1 cellular context compared by ENCODE assay signal in the genomic region with DNA sequence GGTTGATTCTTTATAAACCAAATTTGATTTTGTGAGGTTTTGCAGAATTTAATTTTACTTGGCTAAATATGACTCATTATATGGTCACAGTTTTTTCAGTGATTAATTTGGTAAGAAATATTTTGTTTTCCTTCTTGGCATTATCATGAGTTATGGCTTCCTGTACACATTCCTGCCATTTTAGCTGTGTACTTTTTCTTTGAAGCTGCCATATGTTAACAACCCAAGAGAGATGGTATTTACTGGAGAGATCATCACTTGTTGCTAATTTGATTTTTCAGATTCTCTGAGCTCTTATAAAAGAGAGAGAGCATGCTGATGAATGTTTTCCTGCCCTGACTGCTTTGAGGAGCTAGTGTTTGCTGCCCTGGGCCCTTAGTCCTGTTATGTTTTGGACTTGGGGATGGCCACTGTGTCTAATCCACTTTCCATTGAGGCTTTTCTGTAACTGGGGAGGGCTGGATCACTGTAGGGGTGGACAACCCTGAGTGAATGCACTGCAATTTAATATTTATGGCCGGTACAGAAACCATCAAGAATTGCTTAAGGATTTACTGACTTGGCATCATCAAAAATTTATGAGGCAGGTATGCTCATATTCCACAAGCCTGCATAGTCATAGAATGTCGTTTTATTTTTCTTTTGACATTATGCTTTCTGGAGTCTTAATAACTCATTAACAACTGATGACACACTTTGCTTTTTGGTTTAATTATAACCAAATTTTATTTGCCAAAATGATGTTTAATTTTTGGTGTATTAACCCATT.
TF ChIP-seq lines count a peak whose summit lies in the region.

No MANE protein-coding gene starts in this region.

TF ChIP-seq in A549, 52 proteins besides CTCF, POLR2A, EP300 and RAD21 (continued from another document):
- TF ChIP-seq, protein P1, sequence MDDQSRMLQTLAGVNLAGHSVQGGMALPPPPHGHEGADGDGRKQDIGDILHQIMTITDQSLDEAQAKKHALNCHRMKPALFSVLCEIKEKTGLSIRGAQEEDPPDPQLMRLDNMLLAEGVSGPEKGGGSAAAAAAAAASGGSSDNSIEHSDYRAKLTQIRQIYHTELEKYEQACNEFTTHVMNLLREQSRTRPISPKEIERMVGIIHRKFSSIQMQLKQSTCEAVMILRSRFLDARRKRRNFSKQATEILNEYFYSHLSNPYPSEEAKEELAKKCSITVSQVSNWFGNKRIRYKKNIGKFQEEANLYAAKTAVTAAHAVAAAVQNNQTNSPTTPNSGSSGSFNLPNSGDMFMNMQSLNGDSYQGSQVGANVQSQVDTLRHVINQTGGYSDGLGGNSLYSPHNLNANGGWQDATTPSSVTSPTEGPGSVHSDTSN (IDR thresholded peaks at IDR 0.05): peak; percentile 86
- no peak for TF ChIP-seq TP53 (CRISPR knock-in tag; IDR thresholded peaks at IDR 0.05)
- peak; percentile 95 for TF ChIP-seq GATA3 (IDR thresholded peaks at IDR 0.05; ENCODE audit: borderline replicate concordance)
- no peak for TF ChIP-seq ZNF302 (CRISPR knock-in tag; IDR thresholded peaks at IDR 0.05)
- TF ChIP-seq JUN (IDR thresholded peaks at IDR 0.05): 0 out of 5 replicates have a peak, but pooled peaks of 1 of the 2 experiments have one; percentile 19
- TF ChIP-seq CEBPB (IDR thresholded peaks at IDR 0.05): peak in 1 of 2 experiments; percentile 38; a peak in 1 of 4 replicates
- no peak for TF ChIP-seq BHLHE40 (IDR thresholded peaks at IDR 0.05; ENCODE audit: low read depth, low read length)
- TF ChIP-seq ZC3H11A (IDR thresholded peaks at IDR 0.05): no peak
- no peak for TF ChIP-seq CHD2 (IDR thresholded peaks at IDR 0.05; ENCODE audit: low read length, partially characterized antibody)
- TF ChIP-seq FOSB (CRISPR knock-in tag; IDR thresholded peaks at IDR 0.05): 0 out of 2 replicates have a peak, but pooled peaks have one; percentile 25
- TF ChIP-seq NPAS2 (CRISPR knock-in tag; IDR thresholded peaks at IDR 0.05; ENCODE audit: borderline replicate concordance): no peak
- no peak for TF ChIP-seq NFE2L2 (conservative IDR thresholded peaks at IDR 0.05; ENCODE audit: low read length)
- TF ChIP-seq RCOR1 (IDR thresholded peaks at IDR 0.05; ENCODE audit: low read depth, low read length): no peak
- TF ChIP-seq EHMT2 (IDR thresholded peaks at IDR 0.05; ENCODE audit: low read depth): no peak
- TF ChIP-seq RFX5 (IDR thresholded peaks at IDR 0.05): peak; percentile 81
- no peak for TF ChIP-seq ESRRA (IDR thresholded peaks at IDR 0.05; ENCODE audit: borderline replicate concordance, low read length)
- TF ChIP-seq HOXB13 (CRISPR knock-in tag; IDR thresholded peaks at IDR 0.05; ENCODE audit: low read depth): no peak
- peak; percentile 60 for TF ChIP-seq FOSL2 (IDR thresholded peaks at IDR 0.05)
- peak; percentile 90 for TF ChIP-seq FOSL2 (CRISPR knock-in tag; IDR thresholded peaks at IDR 0.05)
- TF ChIP-seq MAZ (IDR thresholded peaks at IDR 0.05; ENCODE audit: borderline replicate concordance, low read depth, low read length): no peak
- TF ChIP-seq, protein P2, sequence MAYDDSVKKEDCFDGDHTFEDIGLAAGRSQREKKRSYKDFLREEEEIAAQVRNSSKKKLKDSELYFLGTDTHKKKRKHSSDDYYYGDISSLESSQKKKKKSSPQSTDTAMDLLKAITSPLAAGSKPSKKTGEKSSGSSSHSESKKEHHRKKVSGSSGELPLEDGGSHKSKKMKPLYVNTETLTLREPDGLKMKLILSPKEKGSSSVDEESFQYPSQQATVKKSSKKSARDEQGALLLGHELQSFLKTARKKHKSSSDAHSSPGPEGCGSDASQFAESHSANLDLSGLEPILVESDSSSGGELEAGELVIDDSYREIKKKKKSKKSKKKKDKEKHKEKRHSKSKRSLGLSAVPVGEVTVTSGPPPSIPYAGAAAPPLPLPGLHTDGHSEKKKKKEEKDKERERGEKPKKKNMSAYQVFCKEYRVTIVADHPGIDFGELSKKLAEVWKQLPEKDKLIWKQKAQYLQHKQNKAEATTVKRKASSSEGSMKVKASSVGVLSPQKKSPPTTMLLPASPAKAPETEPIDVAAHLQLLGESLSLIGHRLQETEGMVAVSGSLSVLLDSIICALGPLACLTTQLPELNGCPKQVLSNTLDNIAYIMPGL (CRISPR knock-in tag; IDR thresholded peaks at IDR 0.05; ENCODE audit: borderline replicate concordance): no peak
- TF ChIP-seq SMC3 (IDR thresholded peaks at IDR 0.05): no peak
- no peak for TF ChIP-seq POLR2AphosphoS2 (conservative IDR thresholded peaks at IDR 0.05; ENCODE audit: low read length)
- no peak for TF ChIP-seq NR3C1 (IDR thresholded peaks at IDR 0.05)
- TF ChIP-seq, protein P3, sequence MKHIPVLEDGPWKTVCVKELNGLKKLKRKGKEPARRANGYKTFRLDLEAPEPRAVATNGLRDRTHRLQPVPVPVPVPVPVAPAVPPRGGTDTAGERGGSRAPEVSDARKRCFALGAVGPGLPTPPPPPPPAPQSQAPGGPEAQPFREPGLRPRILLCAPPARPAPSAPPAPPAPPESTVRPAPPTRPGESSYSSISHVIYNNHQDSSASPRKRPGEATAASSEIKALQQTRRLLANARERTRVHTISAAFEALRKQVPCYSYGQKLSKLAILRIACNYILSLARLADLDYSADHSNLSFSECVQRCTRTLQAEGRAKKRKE (CRISPR knock-in tag; IDR thresholded peaks at IDR 0.05; ENCODE audit: low read depth): 0 out of 2 replicates have a peak, but pooled peaks have one; percentile 50
- TF ChIP-seq, protein P4, sequence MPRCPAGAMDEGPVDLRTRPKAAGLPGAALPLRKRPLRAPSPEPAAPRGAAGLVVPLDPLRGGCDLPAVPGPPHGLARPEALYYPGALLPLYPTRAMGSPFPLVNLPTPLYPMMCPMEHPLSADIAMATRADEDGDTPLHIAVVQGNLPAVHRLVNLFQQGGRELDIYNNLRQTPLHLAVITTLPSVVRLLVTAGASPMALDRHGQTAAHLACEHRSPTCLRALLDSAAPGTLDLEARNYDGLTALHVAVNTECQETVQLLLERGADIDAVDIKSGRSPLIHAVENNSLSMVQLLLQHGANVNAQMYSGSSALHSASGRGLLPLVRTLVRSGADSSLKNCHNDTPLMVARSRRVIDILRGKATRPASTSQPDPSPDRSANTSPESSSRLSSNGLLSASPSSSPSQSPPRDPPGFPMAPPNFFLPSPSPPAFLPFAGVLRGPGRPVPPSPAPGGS (IDR thresholded peaks at IDR 0.05): peak; percentile 56; the same call in 1 of the 3 replicates
- TF ChIP-seq CBX2 (IDR thresholded peaks at IDR 0.05; ENCODE audit: borderline replicate concordance, low read depth): no peak
- TF ChIP-seq, protein P5, sequence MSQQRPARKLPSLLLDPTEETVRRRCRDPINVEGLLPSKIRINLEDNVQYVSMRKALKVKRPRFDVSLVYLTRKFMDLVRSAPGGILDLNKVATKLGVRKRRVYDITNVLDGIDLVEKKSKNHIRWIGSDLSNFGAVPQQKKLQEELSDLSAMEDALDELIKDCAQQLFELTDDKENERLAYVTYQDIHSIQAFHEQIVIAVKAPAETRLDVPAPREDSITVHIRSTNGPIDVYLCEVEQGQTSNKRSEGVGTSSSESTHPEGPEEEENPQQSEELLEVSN (IDR thresholded peaks at IDR 0.05; ENCODE audit: borderline replicate concordance, low read depth): no peak
- no peak for TF ChIP-seq EHF (CRISPR knock-in tag; IDR thresholded peaks at IDR 0.05)
- TF ChIP-seq CBX8 (IDR thresholded peaks at IDR 0.05): no peak
- TF ChIP-seq, protein P6, sequence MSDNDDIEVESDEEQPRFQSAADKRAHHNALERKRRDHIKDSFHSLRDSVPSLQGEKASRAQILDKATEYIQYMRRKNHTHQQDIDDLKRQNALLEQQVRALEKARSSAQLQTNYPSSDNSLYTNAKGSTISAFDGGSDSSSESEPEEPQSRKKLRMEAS (IDR thresholded peaks at IDR 0.05): peak; percentile 42
- no peak for TF ChIP-seq RNF2 (IDR thresholded peaks at IDR 0.05; ENCODE audit: borderline replicate concordance, low read depth)
- TF ChIP-seq HDAC2 (IDR thresholded peaks at IDR 0.05): no peak
- TF ChIP-seq JUNB (IDR thresholded peaks at IDR 0.05): peak; percentile 88
TF ChIP-seq in A549: peak in this region for 13.
